In the genomic region with DNA sequence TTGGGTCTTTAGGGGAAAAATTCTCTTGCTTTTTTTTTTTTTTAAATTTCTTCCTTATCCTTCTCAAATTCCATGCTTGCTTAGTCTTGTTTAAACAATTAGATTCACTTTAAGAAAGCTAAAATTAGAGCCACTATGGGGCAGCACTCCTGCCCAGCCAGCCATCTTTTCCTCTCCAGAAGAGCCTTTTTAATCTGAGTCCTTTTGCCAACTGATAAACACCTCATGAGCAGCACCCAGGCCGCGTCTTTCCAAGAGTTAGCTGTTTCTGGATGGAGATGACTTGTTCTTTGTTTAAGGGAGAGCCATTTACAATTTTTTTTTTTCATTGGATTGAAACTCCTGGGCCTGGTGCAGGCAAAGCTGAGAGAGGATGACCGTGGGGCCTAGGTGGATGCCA, we compare ENCODE assay signal across 14 cellular contexts. TPM values are rescaled to one million over a fixed set of nuclear protein-coding genes. Genes with fewer than 3 reads are reported as not detected.
DNase-seq lines count a peak whose midpoint lies in the region; ATAC-seq and TF ChIP-seq lines count a peak whose summit lies in the region.
"Had no signal": no experiment of that assay in that cellular context is flagged by ENCODE, and none has a peak within 500 bp of the region (broad histone marks: within the 10 kb centered on the region; RNA-seq: fewer than 3 reads in every experiment).

No MANE protein-coding gene starts in this region.

- DNase-seq in Right ventricle myocardium inferior (ENCODE audit: missing footprints), result no peak
- DNase-seq in right atrium auricular region (ENCODE audit: low spot score), result no peak
- DNase-seq in astrocyte of the spinal cord (ENCODE audit: low read depth, low spot score), result peak; percentile 35
- no peak for DNase-seq in left cardiac atrium
- no peak for DNase-seq in inferior parietal cortex (ENCODE audit: extremely low spot score)
- no peak for DNase-seq in T-cell
- DNase-seq: activated B cell treated with CpG ODN at 0.5 μM for 24 hours; activated naive CD8-positive, alpha-beta T cell treated with anti-CD3 and anti-CD28 coated beads for 36 hours; immature natural killer cell had no signal

- H3K4me3 Mint-ChIP-seq in T-cell, result no peak overlapping the region
- H3K4me3 Mint-ChIP-seq: activated B cell treated with CpG ODN at 0.5 μM for 24 hours; activated naive CD8-positive, alpha-beta T cell treated with anti-CD3 and anti-CD28 coated beads for 36 hours; B cell; immature natural killer cell had no signal

- POLR2A ChIA-PET in T-cell (lab: Charles Lee), result no interaction called here

- intact Hi-C loops in Right ventricle myocardium inferior (cut with DNase I) (loop anchor here (10.0 kb wide), 1 partner anchor 132 kb away; no protein-coding TSS in a partner anchor), left cardiac atrium (cut with DNase I) (loop anchor here in 1 of 2 donors (5.0 kb wide), 1 partner anchor 450 kb away; no protein-coding TSS in a partner anchor)

- in situ Hi-C loops in astrocyte of the spinal cord (cut with HindIII; ENCODE audit: low sequenced_read_pairs), result no loop called here

- no peaks in the 10 kb centered on the region for H3K9me3 Mint-ChIP-seq in T-cell
- H3K9me3 Mint-ChIP-seq: activated B cell treated with CpG ODN at 0.5 μM for 24 hours; activated naive CD8-positive, alpha-beta T cell treated with anti-CD3 and anti-CD28 coated beads for 36 hours had no signal

- no peaks in the 10 kb centered on the region for H3K9me3 ChIP-seq in right atrium auricular region

- H3K27ac Mint-ChIP-seq in T-cell, result no peak overlapping the region
- H3K27ac Mint-ChIP-seq: activated B cell treated with CpG ODN at 0.5 μM for 24 hours; activated naive CD8-positive, alpha-beta T cell treated with anti-CD3 and anti-CD28 coated beads for 36 hours; B cell; immature natural killer cell had no signal

- H3K4me1 ChIP-seq in right atrium auricular region, result peaks cover 0 to 20% of the 10 kb centered on the region in 2 donors

- no peaks in the 10 kb centered on the region for H3K36me3 Mint-ChIP-seq in T-cell
- H3K36me3 Mint-ChIP-seq: activated naive CD8-positive, alpha-beta T cell treated with anti-CD3 and anti-CD28 coated beads for 36 hours had no signal

- H3K4me3 ChIP-seq in right atrium auricular region, result no peak overlapping the region
- H3K4me3 ChIP-seq in astrocyte of the spinal cord (ENCODE audit: low read depth, low read length), result no peak overlapping the region
- H3K4me3 ChIP-seq: coronary artery, GM12878 had no signal

- H3K27ac ChIP-seq in right atrium auricular region, result peak overlapping the region in 1 of 2 donors; percentile 14
- H3K27ac ChIP-seq: coronary artery had no signal

- peak in 1 of 2 donors; percentile 42 for TF ChIP-seq CTCF in right atrium auricular region (IDR thresholded peaks at IDR 0.05)
- TF ChIP-seq CTCF in astrocyte of the spinal cord (IDR thresholded peaks at IDR 0.05; ENCODE audit: low read depth, low read length), result peak; percentile 30

- H3K27me3 ChIP-seq in right atrium auricular region, result no peaks in the 10 kb centered on the region

- CTCF ChIA-PET in T-cell (lab: Charles Lee), result interaction anchor here in 1 of 2 donors (1.1 kb wide), 1 partner anchor 322 kb away, joined by 3 read pairs; no protein-coding TSS in a partner anchor

- peaks cover 3 to 7% (median 6%) of the 10 kb centered on the region in 3 donors for H3K4me1 Mint-ChIP-seq in T-cell

- ATAC-seq in Right ventricle myocardium inferior (peak; percentile 49), left cardiac atrium (peak; percentile 62 to 68), GM19463 (IDR thresholded peaks at IDR 0.05; ENCODE audit: unreplicated experiment) (no peak), T-cell (replicated peaks in 1 of 4) (no peak), GM18498 (IDR thresholded peaks at IDR 0.05; ENCODE audit: unreplicated experiment) (no peak)
- ATAC-seq: GM12878 had no signal

- no peaks in the 10 kb centered on the region for H3K36me3 ChIP-seq in right atrium auricular region

- H3K27me3 Mint-ChIP-seq in T-cell, result peaks cover 48 to 69% of the 10 kb centered on the region in 2 donors

RNA-seq across cellular contexts. Expression of a gene that starts 53.3 kb away (rescaled TPM):
- total RNA-seq in Right ventricle myocardium inferior (10.3 TPM), right atrium auricular region (10 to 100 TPM; 11.1 to 17.4 TPM), left cardiac atrium (10 to 100 TPM; 13.3 to 15.1 TPM), T-cell (1 to 10 TPM; 2.1 to 8.7 (median 4.0) TPM)

Comparison
In these comparisons a context has a peak if more than half of its experiments do, and no peak if none do; other contexts are left out.
1. ATAC-seq: peak in Right ventricle myocardium inferior (single experiment) and left cardiac atrium (2 of 2); none in GM19463 (single experiment), T-cell (0 of 4) and GM18498 (single experiment).